ENCODE assay signal across 2 cellular contexts in genomic region chr11:128813729-128814128, GRCh38.
TF ChIP-seq lines count a peak whose summit lies in the region.

No MANE protein-coding gene starts in this region.

TF ChIP-seq in liver, 16 proteins besides CTCF, POLR2A, EP300 and RAD21:
- TF ChIP-seq ZBTB33 (IDR thresholded peaks at IDR 0.05), result no peak
- peak; percentile 96 to 97 for TF ChIP-seq HNF4A (conservative IDR thresholded peaks at IDR 0.05)
- TF ChIP-seq RXRA (IDR thresholded peaks at IDR 0.05), result peak; percentile 47 to 61
- peak; percentile 76 for TF ChIP-seq MAX (IDR thresholded peaks at IDR 0.05)
- peak; percentile 74 for TF ChIP-seq SP1 (IDR thresholded peaks at IDR 0.05)
- TF ChIP-seq HNF4G (IDR thresholded peaks at IDR 0.05), result peak; percentile 65
- no peak for TF ChIP-seq FOXA1 (IDR thresholded peaks at IDR 0.05)
- TF ChIP-seq YY1 (IDR thresholded peaks at IDR 0.05), result peak; percentile 68

TF ChIP-seq in HepG2, 621 proteins besides CTCF, POLR2A, EP300 and RAD21 (continued from another document):
- TF ChIP-seq ZBTB37 (CRISPR knock-in tag; IDR thresholded peaks at IDR 0.05) (no peak), KLF12 (CRISPR knock-in tag; IDR thresholded peaks at IDR 0.05; ENCODE audit: borderline replicate concordance) (no peak), SP4 (CRISPR knock-in tag; IDR thresholded peaks at IDR 0.05) (no peak)
